In genomic region chr5:135266975-135267374, GRCh38 we compare ENCODE assay signal across 1 cellular context.
TF ChIP-seq lines count a peak whose summit lies in the region.

No MANE protein-coding gene starts in this region.

TF ChIP-seq in HepG2, 621 proteins besides CTCF, POLR2A, EP300 and RAD21 (continued from another document):
- TF ChIP-seq ZNF609 (CRISPR knock-in tag; IDR thresholded peaks at IDR 0.05; ENCODE audit: borderline replicate concordance) (no peak), ELK4 (CRISPR knock-in tag; IDR thresholded peaks at IDR 0.05; ENCODE audit: borderline replicate concordance) (no peak), SMAD3 (CRISPR knock-in tag; IDR thresholded peaks at IDR 0.05) (no peak), ZGPAT (CRISPR knock-in tag; IDR thresholded peaks at IDR 0.05) (no peak), TRIM24 (CRISPR knock-in tag; IDR thresholded peaks at IDR 0.05) (no peak), ZNF33B (CRISPR knock-in tag; IDR thresholded peaks at IDR 0.05) (no peak), ZNF572 (CRISPR knock-in tag; IDR thresholded peaks at IDR 0.05) (no peak), SRF (IDR thresholded peaks at IDR 0.05; ENCODE audit: low read depth, low read length) (no peak), ZNF569 (CRISPR knock-in tag; IDR thresholded peaks at IDR 0.05; ENCODE audit: borderline replicate concordance) (no peak), STAG1 (CRISPR knock-in tag; IDR thresholded peaks at IDR 0.05) (no peak), SALL1 (CRISPR knock-in tag; IDR thresholded peaks at IDR 0.05) (no peak), SUZ12 (IDR thresholded peaks at IDR 0.05; ENCODE audit: low read depth, low read length) (no peak), ZNF713 (CRISPR knock-in tag; IDR thresholded peaks at IDR 0.05) (no peak)
- TF ChIP-seq, protein P1, sequence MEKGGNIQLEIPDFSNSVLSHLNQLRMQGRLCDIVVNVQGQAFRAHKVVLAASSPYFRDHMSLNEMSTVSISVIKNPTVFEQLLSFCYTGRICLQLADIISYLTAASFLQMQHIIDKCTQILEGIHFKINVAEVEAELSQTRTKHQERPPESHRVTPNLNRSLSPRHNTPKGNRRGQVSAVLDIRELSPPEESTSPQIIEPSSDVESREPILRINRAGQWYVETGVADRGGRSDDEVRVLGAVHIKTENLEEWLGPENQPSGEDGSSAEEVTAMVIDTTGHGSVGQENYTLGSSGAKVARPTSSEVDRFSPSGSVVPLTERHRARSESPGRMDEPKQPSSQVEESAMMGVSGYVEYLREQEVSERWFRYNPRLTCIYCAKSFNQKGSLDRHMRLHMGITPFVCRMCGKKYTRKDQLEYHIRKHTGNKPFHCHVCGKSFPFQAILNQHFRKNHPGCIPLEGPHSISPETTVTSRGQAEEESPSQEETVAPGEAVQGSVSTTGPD (CRISPR knock-in tag; IDR thresholded peaks at IDR 0.05): no peak
- TF ChIP-seq, protein P2, sequence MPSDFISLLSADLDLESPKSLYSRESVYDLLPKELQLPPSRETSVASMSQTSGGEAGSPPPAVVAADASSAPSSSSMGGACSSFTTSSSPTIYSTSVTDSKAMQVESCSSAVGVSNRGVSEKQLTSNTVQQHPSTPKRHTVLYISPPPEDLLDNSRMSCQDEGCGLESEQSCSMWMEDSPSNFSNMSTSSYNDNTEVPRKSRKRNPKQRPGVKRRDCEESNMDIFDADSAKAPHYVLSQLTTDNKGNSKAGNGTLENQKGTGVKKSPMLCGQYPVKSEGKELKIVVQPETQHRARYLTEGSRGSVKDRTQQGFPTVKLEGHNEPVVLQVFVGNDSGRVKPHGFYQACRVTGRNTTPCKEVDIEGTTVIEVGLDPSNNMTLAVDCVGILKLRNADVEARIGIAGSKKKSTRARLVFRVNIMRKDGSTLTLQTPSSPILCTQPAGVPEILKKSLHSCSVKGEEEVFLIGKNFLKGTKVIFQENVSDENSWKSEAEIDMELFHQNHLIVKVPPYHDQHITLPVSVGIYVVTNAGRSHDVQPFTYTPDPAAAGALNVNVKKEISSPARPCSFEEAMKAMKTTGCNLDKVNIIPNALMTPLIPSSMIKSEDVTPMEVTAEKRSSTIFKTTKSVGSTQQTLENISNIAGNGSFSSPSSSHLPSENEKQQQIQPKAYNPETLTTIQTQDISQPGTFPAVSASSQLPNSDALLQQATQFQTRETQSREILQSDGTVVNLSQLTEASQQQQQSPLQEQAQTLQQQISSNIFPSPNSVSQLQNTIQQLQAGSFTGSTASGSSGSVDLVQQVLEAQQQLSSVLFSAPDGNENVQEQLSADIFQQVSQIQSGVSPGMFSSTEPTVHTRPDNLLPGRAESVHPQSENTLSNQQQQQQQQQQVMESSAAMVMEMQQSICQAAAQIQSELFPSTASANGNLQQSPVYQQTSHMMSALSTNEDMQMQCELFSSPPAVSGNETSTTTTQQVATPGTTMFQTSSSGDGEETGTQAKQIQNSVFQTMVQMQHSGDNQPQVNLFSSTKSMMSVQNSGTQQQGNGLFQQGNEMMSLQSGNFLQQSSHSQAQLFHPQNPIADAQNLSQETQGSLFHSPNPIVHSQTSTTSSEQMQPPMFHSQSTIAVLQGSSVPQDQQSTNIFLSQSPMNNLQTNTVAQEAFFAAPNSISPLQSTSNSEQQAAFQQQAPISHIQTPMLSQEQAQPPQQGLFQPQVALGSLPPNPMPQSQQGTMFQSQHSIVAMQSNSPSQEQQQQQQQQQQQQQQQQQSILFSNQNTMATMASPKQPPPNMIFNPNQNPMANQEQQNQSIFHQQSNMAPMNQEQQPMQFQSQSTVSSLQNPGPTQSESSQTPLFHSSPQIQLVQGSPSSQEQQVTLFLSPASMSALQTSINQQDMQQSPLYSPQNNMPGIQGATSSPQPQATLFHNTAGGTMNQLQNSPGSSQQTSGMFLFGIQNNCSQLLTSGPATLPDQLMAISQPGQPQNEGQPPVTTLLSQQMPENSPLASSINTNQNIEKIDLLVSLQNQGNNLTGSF (CRISPR knock-in tag; IDR thresholded peaks at IDR 0.05): no peak
